In the genomic region with DNA sequence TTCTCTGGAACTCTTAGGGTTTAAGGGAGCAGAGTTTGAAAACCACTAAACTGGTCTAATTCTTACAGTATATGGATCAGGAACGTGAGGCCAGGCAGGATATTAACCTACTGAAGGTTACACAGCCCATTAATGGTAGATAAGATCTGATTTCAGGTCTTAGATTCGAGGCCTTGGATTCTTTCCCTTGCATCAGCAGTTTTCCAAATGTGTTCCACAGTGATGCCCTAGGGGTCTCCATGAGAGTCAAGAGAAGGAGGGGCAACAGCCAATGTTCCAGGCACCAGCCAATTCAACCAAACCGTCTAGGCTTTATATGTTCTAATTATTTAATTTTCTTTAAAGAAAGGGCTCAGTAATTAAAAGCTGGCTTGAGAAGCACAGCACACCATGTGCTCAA, we compare ENCODE assay signal across 1 cellular context.
TF ChIP-seq lines count a peak whose summit lies in the region.

No MANE protein-coding gene starts in this region.

TF ChIP-seq in K562, 482 proteins besides CTCF, POLR2A, EP300 and RAD21 (continued from another document):
- TF ChIP-seq REST (CRISPR knock-in tag; IDR thresholded peaks at IDR 0.05; ENCODE audit: low read depth) (no peak), ELF2 (CRISPR knock-in tag; IDR thresholded peaks at IDR 0.05) (no peak), SIX5 (IDR thresholded peaks at IDR 0.05; ENCODE audit: borderline replicate concordance in 1 of 2, insufficient read depth in 1 of 2, low read depth in 1 of 2, low read length in 2 of 2) (no peak), PRMT5 (CRISPR knock-in tag; IDR thresholded peaks at IDR 0.05) (no peak)
- TF ChIP-seq, protein P1, sequence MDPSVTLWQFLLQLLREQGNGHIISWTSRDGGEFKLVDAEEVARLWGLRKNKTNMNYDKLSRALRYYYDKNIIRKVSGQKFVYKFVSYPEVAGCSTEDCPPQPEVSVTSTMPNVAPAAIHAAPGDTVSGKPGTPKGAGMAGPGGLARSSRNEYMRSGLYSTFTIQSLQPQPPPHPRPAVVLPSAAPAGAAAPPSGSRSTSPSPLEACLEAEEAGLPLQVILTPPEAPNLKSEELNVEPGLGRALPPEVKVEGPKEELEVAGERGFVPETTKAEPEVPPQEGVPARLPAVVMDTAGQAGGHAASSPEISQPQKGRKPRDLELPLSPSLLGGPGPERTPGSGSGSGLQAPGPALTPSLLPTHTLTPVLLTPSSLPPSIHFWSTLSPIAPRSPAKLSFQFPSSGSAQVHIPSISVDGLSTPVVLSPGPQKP (CRISPR knock-in tag; IDR thresholded peaks at IDR 0.05): no peak
